Comparison of ENCODE assay signal across 9 cellular contexts in genomic region chr1:30715216-30715615, GRCh38. TPM values are rescaled to one million over a fixed set of nuclear protein-coding genes. Genes with fewer than 3 reads are reported as not detected.
A peak's percentile ranks its signal among the peaks of the same experiment; 100 is the strongest.
DNase-seq lines count a peak whose midpoint lies in the region; ATAC-seq and TF ChIP-seq lines count a peak whose summit lies in the region.
"Had no signal": no experiment of that assay in that cellular context is flagged by ENCODE, and none has a peak within 500 bp of the region (broad histone marks: within the 10 kb centered on the region; RNA-seq: fewer than 3 reads in every experiment).

No MANE protein-coding gene starts in this region.

- intact Hi-C loops in heart right ventricle (cut with DNase I), result loop anchor here in 4 of 10 donors (5.0 to 10.0 kb wide), 4 partner anchors 197 to 1483 kb away; partner anchors contain the start of genes MECR (in 2 of the 4) and PTPRU (in 1 of the 4)
- intact Hi-C loops in right cardiac atrium (cut with DNase I), result loop anchor here in 2 of 4 donors (10.0 kb wide), 2 partner anchors 1470 to 1480 kb away; partner anchors contain the start of genes MECR (in 1 of the 2) and PTPRU (in 1 of the 2)
- intact Hi-C loops in activated T-helper 2 cell treated with anti-CD3 and anti-CD28 coated beads, Interferon-gamma antibody, Interleukin-2, Interleukin-4, amounts not matched to agents 10 μg/mL and 5 μg/mL and 100 μg/mL, durations not matched to agents 14 hours and 24 hours and 36 hours (cut with micrococcal nuclease), result loop anchor here (10.0 kb wide), 1 partner anchor 1480 kb away; the partner anchor contains the start of genes MECR and PTPRU

- H3K4me1 Mint-ChIP-seq in activated T-helper 2 cell treated with anti-CD3 and anti-CD28 coated beads, Interferon-gamma antibody, Interleukin-2, Interleukin-4, amounts not matched to agents 10 μg/mL and 5 μg/mL and 100 μg/mL, durations not matched to agents 14 hours and 24 hours and 36 hours (ENCODE audit: low read depth), result peaks cover 10% of the 10 kb centered on the region

- DNase-seq in heart right ventricle (no peak), right cardiac atrium (no peak), NCI-H1694 treated with DMSO at 0.1 percent for 48 hours (lab: John Stamatoyannopoulos, UW) (peak; percentile 57), epithelial cell of proximal tubule (ENCODE audit: low read depth) (no peak), thoracic aorta (ENCODE audit: low spot score) (no peak), midbrain (lab: John Stamatoyannopoulos, UW) (no peak), SK-N-DZ (ENCODE audit: low spot score) (no peak)
- no peak for DNase-seq in activated T-helper 2 cell treated with anti-CD3 and anti-CD28 coated beads, Interferon-gamma antibody, Interleukin-2, Interleukin-4, amounts not matched to agents 10 μg/mL and 5 μg/mL and 100 μg/mL, durations not matched to agents 14 hours and 24 hours and 36 hours (ENCODE audit: low spot score)
- DNase-seq: gastrocnemius medialis had no signal

- H3K27me3 Mint-ChIP-seq in activated T-helper 2 cell treated with anti-CD3 and anti-CD28 coated beads, Interferon-gamma antibody, Interleukin-2, Interleukin-4, amounts not matched to agents 10 μg/mL and 5 μg/mL and 100 μg/mL, durations not matched to agents 14 hours and 24 hours and 36 hours (ENCODE audit: low read depth), result no peaks in the 10 kb centered on the region

- no peak for ATAC-seq in heart right ventricle
- ATAC-seq in right cardiac atrium, result no peak
- no peak for ATAC-seq in thoracic aorta (ENCODE audit: insufficient number of reproducible peaks, low FRiP score, low read depth)
- ATAC-seq: gastrocnemius medialis had no signal

- H3K27me3 ChIP-seq in heart right ventricle (no peaks in the 10 kb centered on the region), right cardiac atrium (ENCODE audit: control insufficient read depth, insufficient read depth) (no peaks in the 10 kb centered on the region), thoracic aorta (replicated peaks; ENCODE audit: insufficient read depth) (no peaks in the 10 kb centered on the region)
- H3K27me3 ChIP-seq: gastrocnemius medialis had no signal

- TF ChIP-seq CTCF in heart right ventricle (IDR thresholded peaks at IDR 0.05) (peak in 6 of 9 donors; percentile 18 to 31 (median 27)), epithelial cell of proximal tubule (conservative IDR thresholded peaks at IDR 0.05; ENCODE audit: low read depth, low read length) (peak; percentile 56), thoracic aorta (IDR thresholded peaks at IDR 0.05) (peak; percentile 35)

- peaks cover 0 to 18% (median 6%) of the 10 kb centered on the region in 11 donors for H3K9me3 ChIP-seq in heart right ventricle
- no peaks in the 10 kb centered on the region for H3K9me3 ChIP-seq in right cardiac atrium (ENCODE audit: control insufficient read depth, low read length)
- no peaks in the 10 kb centered on the region for H3K9me3 ChIP-seq in thoracic aorta
- H3K9me3 ChIP-seq: gastrocnemius medialis had no signal

- H3K4me1 ChIP-seq in heart right ventricle (peaks cover 0 to 18% (median 10%) of the 10 kb centered on the region in 9 donors), right cardiac atrium (ENCODE audit: control insufficient read depth, insufficient read depth, low read length) (no peaks in the 10 kb centered on the region), thoracic aorta (ENCODE audit: control insufficient read depth in 1 of 2, low read depth in 2 of 2) (peaks cover 3 to 4% of the 10 kb centered on the region in 2 donors)

- no peak overlapping the region for H3K4me3 Mint-ChIP-seq in activated T-helper 2 cell treated with anti-CD3 and anti-CD28 coated beads, Interferon-gamma antibody, Interleukin-2, Interleukin-4, amounts not matched to agents 10 μg/mL and 5 μg/mL and 100 μg/mL, durations not matched to agents 14 hours and 24 hours and 36 hours (ENCODE audit: low read depth)

- H3K36me3 Mint-ChIP-seq in activated T-helper 2 cell treated with anti-CD3 and anti-CD28 coated beads, Interferon-gamma antibody, Interleukin-2, Interleukin-4, amounts not matched to agents 10 μg/mL and 5 μg/mL and 100 μg/mL, durations not matched to agents 14 hours and 24 hours and 36 hours (ENCODE audit: low read depth), result no peaks in the 10 kb centered on the region

- H3K36me3 ChIP-seq in heart right ventricle (no peaks in the 10 kb centered on the region), thoracic aorta (no peaks in the 10 kb centered on the region)
- H3K36me3 ChIP-seq: gastrocnemius medialis had no signal

- 92 to 98% methylated on average over 2 of the region's 2 CpGs for WGBS in heart right ventricle, 2 donors
- 84% methylated on average over 2 of the region's 2 CpGs for WGBS in right cardiac atrium

- H3K9me3 Mint-ChIP-seq in activated T-helper 2 cell treated with anti-CD3 and anti-CD28 coated beads, Interferon-gamma antibody, Interleukin-2, Interleukin-4, amounts not matched to agents 10 μg/mL and 5 μg/mL and 100 μg/mL, durations not matched to agents 14 hours and 24 hours and 36 hours, result peaks cover 11% of the 10 kb centered on the region

- H3K4me3 ChIP-seq in heart right ventricle (no peak overlapping the region), right cardiac atrium (ENCODE audit: low read length) (no peak overlapping the region), epithelial cell of proximal tubule (ENCODE audit: low read depth, low read length) (no peak overlapping the region), thoracic aorta (no peak overlapping the region)
- H3K4me3 ChIP-seq: gastrocnemius medialis had no signal

- no peak overlapping the region for H3K27ac Mint-ChIP-seq in activated T-helper 2 cell treated with anti-CD3 and anti-CD28 coated beads, Interferon-gamma antibody, Interleukin-2, Interleukin-4, amounts not matched to agents 10 μg/mL and 5 μg/mL and 100 μg/mL, durations not matched to agents 14 hours and 24 hours and 36 hours

- H3K27ac ChIP-seq in heart right ventricle (no peak overlapping the region), right cardiac atrium (ENCODE audit: low read length) (no peak overlapping the region), thoracic aorta (no peak overlapping the region)
- H3K27ac ChIP-seq: gastrocnemius medialis had no signal

RNA-seq across cellular contexts. Expression of gene MATN1, which starts 8.2 kb away (rescaled TPM):
- total RNA-seq in heart right ventricle (not detected), right cardiac atrium (not detected), epithelial cell of proximal tubule (not detected in 2 replicates), thoracic aorta (1 to 10 TPM in 1 of 2 donors, not detected in 1; 1.5 TPM)
- polyA plus RNA-seq in heart right ventricle (not detected), right cardiac atrium (0.07 TPM)
- polyA plus RNA-seq in SK-N-DZ (2014; cell fraction: cytosol; rRNA removed), result not detected in 2 replicates
- 1.6 TPM in 1 of 2 replicates, not detected in the other for polyA plus RNA-seq in SK-N-DZ (2014; cell fraction: nucleus; rRNA removed)
- total RNA-seq in activated T-helper 2 cell treated with anti-CD3 and anti-CD28 coated beads, Interferon-gamma antibody, Interleukin-2, Interleukin-4, amounts not matched to agents 10 μg/mL and 5 μg/mL and 100 μg/mL, durations not matched to agents 14 hours and 24 hours and 36 hours, result 0.21 and 0.44 TPM in 2 replicates
- total RNA-seq: gastrocnemius medialis had no signal

RNA-seq across cellular contexts. Expression of gene LAPTM5, which starts 42.4 kb away (rescaled TPM):
- total RNA-seq in heart right ventricle, result 100 to 1,000 TPM in 1 of 10 donors, 10 to 100 TPM in 6, 1 to 10 TPM in 3; 5.9 to 114 (median 12.9) TPM
- polyA plus RNA-seq in heart right ventricle, result 10 to 100 TPM; 13.2 to 33.5 TPM
- 10 to 100 TPM; 25.4 to 55.1 (median 40.5) TPM for total RNA-seq in right cardiac atrium
- polyA plus RNA-seq in right cardiac atrium, result 14.4 TPM
- total RNA-seq in epithelial cell of proximal tubule, result 2.2 and 2.4 TPM in 2 replicates
- 100 to 1,000 TPM in 1 of 2 donors, 10 to 100 TPM in 1; 91.0 to 127 TPM for total RNA-seq in thoracic aorta
- polyA plus RNA-seq in SK-N-DZ (2014; cell fraction: cytosol; rRNA removed), result not detected in 2 replicates
- not detected in 2 replicates for polyA plus RNA-seq in SK-N-DZ (2014; cell fraction: nucleus; rRNA removed)
- 184 and 189 TPM in 2 replicates for total RNA-seq in activated T-helper 2 cell treated with anti-CD3 and anti-CD28 coated beads, Interferon-gamma antibody, Interleukin-2, Interleukin-4, amounts not matched to agents 10 μg/mL and 5 μg/mL and 100 μg/mL, durations not matched to agents 14 hours and 24 hours and 36 hours
